In the genomic region with DNA sequence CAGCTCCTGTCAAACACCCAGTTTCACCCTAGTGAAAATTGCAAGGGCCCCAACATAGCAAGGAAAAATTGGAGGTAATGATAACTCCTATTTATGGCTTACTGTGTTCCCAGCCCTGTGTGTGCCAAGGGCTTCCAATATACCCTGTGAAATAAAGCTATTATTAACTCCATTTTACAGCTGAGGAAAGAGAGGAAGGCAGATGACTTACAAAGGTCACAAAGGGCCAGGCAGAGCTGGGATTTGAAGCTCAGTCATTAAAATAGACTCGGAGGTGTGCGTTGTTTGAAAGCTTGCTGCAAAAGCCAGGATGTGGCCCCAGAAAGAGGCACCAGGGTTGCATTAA, we compare ENCODE assay signal across 9 cellular contexts.
"Had no signal": no experiment of that assay in that cellular context is flagged by ENCODE, and none has a peak within 500 bp of the region (broad histone marks: within the 10 kb centered on the region; RNA-seq: fewer than 3 reads in every experiment).

No MANE protein-coding gene starts in this region.

- H3K9me3 Mint-ChIP-seq: memory B cell; stimulated activated naive B cell treated with anti-CD40 and anti-IgM and Interleukin-4, amounts not matched to agents 10 μg/mL and 1 μg/mL and 100 μg/mL, for 72 hours had no signal

- H3K9me3 ChIP-seq: left lung, neutrophil, spleen, upper lobe of right lung had no signal

- DNase-seq: cerebellar nuclear complex, right cardiac atrium, spleen, upper lobe of right lung had no signal

- H3K4me3 ChIP-seq: dorsolateral prefrontal cortex, left lung, spleen, upper lobe of right lung had no signal

- H3K4me1 ChIP-seq: left lung, upper lobe of right lung had no signal

- H3K27me3 Mint-ChIP-seq: stimulated activated naive B cell treated with anti-CD40 and anti-IgM and Interleukin-4, amounts not matched to agents 10 μg/mL and 1 μg/mL and 100 μg/mL, for 72 hours had no signal

- H3K27ac ChIP-seq: left lung, neutrophil, upper lobe of right lung had no signal

- H3K4me3 Mint-ChIP-seq: memory B cell; stimulated activated naive B cell treated with anti-CD40 and anti-IgM and Interleukin-4, amounts not matched to agents 10 μg/mL and 1 μg/mL and 100 μg/mL, for 72 hours had no signal

- H3K27me3 ChIP-seq: dorsolateral prefrontal cortex, left lung, neutrophil, spleen, upper lobe of right lung had no signal
